8 cellular contexts compared by ENCODE assay signal in the genomic region with DNA sequence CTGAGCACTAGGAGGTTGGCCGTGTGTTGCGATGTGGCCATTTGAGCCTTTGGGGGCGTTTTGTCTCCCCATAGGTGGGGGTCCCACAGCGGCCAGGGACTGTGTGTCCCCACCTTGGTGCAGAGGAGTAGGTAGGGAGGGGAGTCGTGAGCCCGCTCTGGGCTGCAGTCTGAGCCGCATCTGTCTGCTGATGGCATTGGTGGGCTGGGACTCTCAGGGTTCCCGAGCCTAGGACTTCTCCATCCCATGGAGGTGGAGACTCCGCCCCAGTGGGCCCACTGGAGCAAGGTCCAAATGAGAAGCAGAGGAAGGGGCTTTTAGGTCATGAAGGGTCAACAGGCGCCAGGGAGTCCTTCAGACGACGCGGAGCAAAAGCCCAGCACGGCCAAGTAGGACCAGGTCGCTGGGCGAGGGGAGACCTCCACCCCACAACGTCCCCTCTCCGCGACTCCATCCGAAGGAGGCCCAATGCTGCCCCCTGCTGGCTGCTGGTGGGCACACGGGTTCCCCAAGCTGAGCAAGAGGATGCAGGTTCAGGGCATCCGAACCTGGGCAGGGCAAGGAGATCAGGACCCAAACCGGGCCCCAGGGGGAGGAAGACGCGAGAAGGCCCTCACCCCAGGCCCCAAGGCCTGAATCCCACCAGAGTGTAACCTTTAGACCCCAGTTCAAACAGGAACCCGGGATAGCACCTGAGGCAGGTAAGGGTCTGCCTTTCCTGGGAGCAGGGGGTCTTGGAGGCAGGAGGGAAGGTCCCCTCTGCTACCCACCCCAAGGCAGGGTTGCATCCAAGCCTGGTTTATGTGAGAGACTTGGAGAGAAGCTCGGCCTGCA. TPM values are rescaled to one million over a fixed set of nuclear protein-coding genes. Genes with fewer than 3 reads are reported as not detected.
DNase-seq lines count a peak whose midpoint lies in the region; ATAC-seq, FAIRE-seq and TF ChIP-seq lines count a peak whose summit lies in the region.

No MANE protein-coding gene starts in this region.

- TF ChIP-seq CTCF in HEK293 (tag by site-specific recombination; IDR thresholded peaks at IDR 0.05) (peak; percentile 64; the same call in 1 of the 2 replicates), K562 (IDR thresholded peaks at IDR 0.05 in 2 of 3, conservative IDR thresholded peaks at IDR 0.05 in 1 of 3; ENCODE audit: insufficient read depth in 2 of 3, low read depth in 1 of 3, low read length in 3 of 3) (peak; percentile 67 to 85 (median 69)), mesothelial cell of epicardium (IDR thresholded peaks at IDR 0.05; ENCODE audit: unreplicated experiment) (peak; percentile 49)

- H3K9me3 Mint-ChIP-seq in mesothelial cell of epicardium = peaks cover 36% of the 10 kb centered on the region
- H3K9me3 Mint-ChIP-seq in stimulated activated effector memory CD8-positive, alpha-beta T cell treated with anti-CD3 and anti-CD28 coated beads, Interleukin-12 subunit alpha, Interleukin-12 subunit beta, amount 100 ng/mL, for 72 hours = peaks cover 7% of the 10 kb centered on the region

- DNase-seq in UCSD-AML1 (lab: John Stamatoyannopoulos, UW; ENCODE audit: unreplicated experiment) (peak; percentile 64), K562 (ENCODE audit: extremely low read depth in 1 of 4, low spot score in 3 of 4) (peak; percentile 50 to 70 (median 66)), mesothelial cell of epicardium (ENCODE audit: low spot score in 2 of 2, unreplicated experiment in 2 of 2) (peak; percentile 8 to 36)
- DNase-seq in stimulated activated effector memory CD8-positive, alpha-beta T cell treated with anti-CD3 and anti-CD28 coated beads, Interleukin-12 subunit alpha, Interleukin-12 subunit beta, amount 100 ng/mL, for 72 hours (ENCODE audit: low spot score in 2 of 2) = peak; percentile 64 to 83

- in situ Hi-C loops in K562 (cut with MboI) = loop anchor here (10.0 kb wide), 2 partner anchors 102 to 132 kb away; no protein-coding TSS in a partner anchor

- peak; percentile 35 for FAIRE-seq in K562 (lab: Jason Lieb, UNC)

- H3K4me1 ChIP-seq in HEK293 (ENCODE audit: control insufficient read depth, insufficient read depth, low read length) (no peaks in the 10 kb centered on the region), K562 (replicated peaks in 1 of 2; ENCODE audit: control insufficient read depth in 2 of 2, insufficient read depth in 2 of 2, low read length in 2 of 2) (no peaks in the 10 kb centered on the region; a peak in 1 of 5 replicates)

- H4K20me1 ChIP-seq in K562 (replicated peaks; ENCODE audit: control insufficient read depth, insufficient read depth, low read length) = no peaks in the 10 kb centered on the region

- no peaks in the 10 kb centered on the region; the same call in 1 of the 2 replicates for H3K9me3 ChIP-seq in HEK293 (ENCODE audit: control insufficient read depth, insufficient read depth, low read depth, low read length)
- no peaks in the 10 kb centered on the region for H3K9me3 ChIP-seq in K562 (replicated peaks; ENCODE audit: control insufficient read depth, insufficient read depth, low read depth, low read length)

- H3K27me3 Mint-ChIP-seq in mesothelial cell of epicardium (ENCODE audit: low read depth) = no peaks in the 10 kb centered on the region

- peaks cover 10% of the 10 kb centered on the region for H3K36me3 Mint-ChIP-seq in mesothelial cell of epicardium
- H3K36me3 Mint-ChIP-seq in stimulated activated effector memory CD8-positive, alpha-beta T cell treated with anti-CD3 and anti-CD28 coated beads, Interleukin-12 subunit alpha, Interleukin-12 subunit beta, amount 100 ng/mL, for 72 hours = no peaks in the 10 kb centered on the region

- H3K79me2 ChIP-seq in K562 (ENCODE audit: control insufficient read depth, insufficient read depth, low read length) = no peaks in the 10 kb centered on the region

- no peak for TF ChIP-seq POLR2A in K562 (conservative IDR thresholded peaks at IDR 0.05)

- no peak overlapping the region for H3K4me3 Mint-ChIP-seq in mesothelial cell of epicardium
- no peak overlapping the region for H3K4me3 Mint-ChIP-seq in stimulated activated effector memory CD8-positive, alpha-beta T cell treated with anti-CD3 and anti-CD28 coated beads, Interleukin-12 subunit alpha, Interleukin-12 subunit beta, amount 100 ng/mL, for 72 hours

- H3K4me1 Mint-ChIP-seq in mesothelial cell of epicardium = no peaks in the 10 kb centered on the region
- H3K4me1 Mint-ChIP-seq in stimulated activated effector memory CD8-positive, alpha-beta T cell treated with anti-CD3 and anti-CD28 coated beads, Interleukin-12 subunit alpha, Interleukin-12 subunit beta, amount 100 ng/mL, for 72 hours = no peaks in the 10 kb centered on the region

- no peaks in the 10 kb centered on the region for H3K27me3 ChIP-seq in K562 (ENCODE audit: control insufficient read depth in 2 of 2, insufficient read depth in 2 of 2, low read length in 2 of 2)

- BruUV-seq in K562 (replicated peaks; lab: Mats Ljungman, UMichigan) = no TSS peak

- H3K27ac ChIP-seq in HEK293 (ENCODE audit: extremely low read depth, low read depth, low read length) = no peak overlapping the region
- H3K27ac ChIP-seq in K562 (ENCODE audit: extremely low read depth, low read depth, low read length) = no peak overlapping the region

- H3K4me2 ChIP-seq in K562 (ENCODE audit: insufficient read depth, low read length) = no peak overlapping the region

- ATAC-seq in K562 (peak; percentile 91), HG02678 (IDR thresholded peaks at IDR 0.05; ENCODE audit: unreplicated experiment) (no peak), GM18870 (IDR thresholded peaks at IDR 0.05; ENCODE audit: unreplicated experiment) (no peak), HG03521 (IDR thresholded peaks at IDR 0.05; ENCODE audit: unreplicated experiment) (no peak)
- ATAC-seq in stimulated activated effector memory CD8-positive, alpha-beta T cell treated with anti-CD3 and anti-CD28 coated beads, Interleukin-12 subunit alpha, Interleukin-12 subunit beta, amount 100 ng/mL, for 72 hours = peak; percentile 66

- H3K9me1 ChIP-seq in K562 (ENCODE audit: control insufficient read depth, insufficient read depth, low read length) = no peaks in the 10 kb centered on the region

- H3K4me3 ChIP-seq in HEK293 (ENCODE audit: low read depth, low read length) = no peak overlapping the region
- no peak overlapping the region for H3K4me3 ChIP-seq in K562

- POLR2A ChIA-PET in HEK293 (lab: Yijun Ruan, JAX) = no interaction called here
- POLR2A ChIA-PET in K562 (lab: Yijun Ruan, JAX) = interaction anchor here (0.6 to 1.1 kb wide), 2 partner anchors 25 to 1615 kb away, joined by 3 to 4 read pairs; no protein-coding TSS in a partner anchor

- WGBS in K562 (ENCODE audit: insufficient coverage, low coverage, missing lambda C conversion rate) = 2% methylated on average over 22 of the region's 27 CpGs

- no peak overlapping the region for H3K27ac Mint-ChIP-seq in mesothelial cell of epicardium
- no peak overlapping the region for H3K27ac Mint-ChIP-seq in stimulated activated effector memory CD8-positive, alpha-beta T cell treated with anti-CD3 and anti-CD28 coated beads, Interleukin-12 subunit alpha, Interleukin-12 subunit beta, amount 100 ng/mL, for 72 hours

- H3K36me3 ChIP-seq in HEK293 (ENCODE audit: control insufficient read depth in 2 of 2, insufficient read depth in 1 of 2, low read length in 2 of 2) = no peaks in the 10 kb centered on the region
- H3K36me3 ChIP-seq in K562 (ENCODE audit: control insufficient read depth, insufficient read depth, low read length) = no peaks in the 10 kb centered on the region

- no peak overlapping the region for H2AFZ ChIP-seq in K562 (ENCODE audit: low read depth, low read length)

- H3K9ac ChIP-seq in K562 (ENCODE audit: insufficient read depth in 1 of 2, low read depth in 2 of 2, low read length in 2 of 2) = no peak overlapping the region

- TF ChIP-seq RAD21 in K562 (CRISPR knock-in tag; conservative IDR thresholded peaks at IDR 0.05 in 1 of 2, IDR thresholded peaks at IDR 0.05 in 1 of 2) = peak; percentile 61 to 71

- TF ChIP-seq EP300 in K562 (IDR thresholded peaks at IDR 0.05; ENCODE audit: low read length) = no peak

- intact Hi-C loops in K562 (cut with micrococcal nuclease) = loop anchor here (2.0 kb wide), 1 partner anchor 372 kb away; no protein-coding TSS in a partner anchor

- CTCF ChIA-PET in HEK293 (lab: Yijun Ruan, JAX) = interaction anchor here (0.5 to 0.9 kb wide), 5 partner anchors 8 to 527 kb away, joined by 3 to 4 read pairs (median 3); a partner anchor contains a TSS
- CTCF ChIA-PET in K562 (lab: Yijun Ruan, JAX; ENCODE audit: low intra/inter-chr PET ratio) = interaction anchor here (1.1 to 3.6 kb wide), 4 partner anchors 231 to 372 kb away, joined by 3 to 22 read pairs (median 6); a partner anchor contains a TSS

TF ChIP-seq in K562, 482 proteins besides CTCF, POLR2A, EP300 and RAD21:
- TF ChIP-seq SMC3 (conservative IDR thresholded peaks at IDR 0.05; ENCODE audit: insufficient read depth, low read depth, low read length) = peak; percentile 78
- 0 out of 2 replicates have a peak, but pooled peaks have one; percentile 12 for TF ChIP-seq RB1 (IDR thresholded peaks at IDR 0.05; ENCODE audit: low read depth)
- peak; percentile 72; the same call in 1 of the 2 replicates for TF ChIP-seq STAG1 (CRISPR knock-in tag; IDR thresholded peaks at IDR 0.05; ENCODE audit: borderline replicate concordance)
- no peak for TF ChIP-seq SMARCA5 (IDR thresholded peaks at IDR 0.05)

RNA-seq across cellular contexts. Expression of a gene that starts 14.9 kb away (rescaled TPM):
- 0.42 and 1.5 TPM in 2 replicates for total RNA-seq in K562 (2011; cell fraction: chromatin; rRNA removed; ENCODE audit: low replicate concordance)
- 1.8 and 2.0 TPM in 2 replicates for total RNA-seq in K562 (2011; cell fraction: nucleolus; rRNA removed)
- 1.3 and 1.5 TPM in 2 replicates for total RNA-seq in K562 (2011; cell fraction: nucleoplasm; rRNA removed)
- total RNA-seq in K562 (2014; rRNA removed) (0.05 and 0.08 TPM in 2 replicates), K562 (2014; rRNA removed; fragmentation: Illumina TruSeq; extraction: Trizol) (0.03 and 0.04 TPM in 2 replicates), K562 (2015; rRNA removed; fragmentation: Illumina TruSeq; extraction: Trizol) (0.07 and 0.08 TPM in 2 replicates), K562 (2021) (0.31 and 0.38 TPM in 2 replicates), mesothelial cell of epicardium (3.5 to 3.6 TPM (median 3.5 TPM) in 3 replicates)
- polyA plus RNA-seq in K562 (2011; rRNA removed) (0.04 and 0.08 TPM in 2 replicates), K562 (2014; fragmentation: Illumina TruSeq; extraction: Trizol) (0.03 TPM in 2 replicates), K562 (2014; fragmentation: Nextera tagmentation; extraction: Ambion mirVana) (not detected), K562 (2014; rRNA removed) (0.09 and 0.28 TPM in 2 replicates)
- polyA plus RNA-seq in K562 (2011; cell fraction: cytosol; rRNA removed) = not detected in 2 replicates
- 0.69 and 0.88 TPM in 2 replicates for polyA plus RNA-seq in K562 (2011; cell fraction: nucleus; rRNA removed)
- 0.08 and 0.24 TPM in 2 replicates for polyA plus RNA-seq in K562 (2012)
- 0.14 and 0.18 TPM in 2 replicates for polyA minus RNA-seq in K562 (2011; rRNA and poly(A)+ RNA removed)
- polyA minus RNA-seq in K562 (2011; cell fraction: cytosol; rRNA and poly(A)+ RNA removed) = 0.19 TPM in 1 of 2 replicates, not detected in the other
- 1.3 and 1.9 TPM in 2 replicates for polyA minus RNA-seq in K562 (2011; cell fraction: nucleus; rRNA and poly(A)+ RNA removed)

Comparison
In these comparisons a context has a peak if more than half of its experiments do, and no peak if none do; other contexts are left out.
1. DNase-seq: peak in every context shown above with its lines; median percentile 74 in stimulated activated effector memory CD8-positive, alpha-beta T cell treated with anti-CD3 and anti-CD28 coated beads, Interleukin-12 subunit alpha, Interleukin-12 subunit beta, amount 100 ng/mL, for 72 hours; 66 in K562; 64 in UCSD-AML1; 22 in mesothelial cell of epicardium.
2. ATAC-seq: peak in K562 (single experiment) and stimulated activated effector memory CD8-positive, alpha-beta T cell treated with anti-CD3 and anti-CD28 coated beads, Interleukin-12 subunit alpha, Interleukin-12 subunit beta, amount 100 ng/mL, for 72 hours (single experiment); none in HG02678 (single experiment), GM18870 (single experiment) and HG03521 (single experiment).
3. Peak in every context shown above with its lines, with median percentiles within 50 percentile points of each other: CTCF ChIP-seq.